8 cellular contexts compared by ENCODE assay signal in genomic region chr5:42908509-42909488, GRCh38.
DNase-seq lines count a peak whose midpoint lies in the region; ATAC-seq, FAIRE-seq and TF ChIP-seq lines count a peak whose summit lies in the region.

No MANE protein-coding gene starts in this region.

- ATAC-seq in GM19023 (IDR thresholded peaks at IDR 0.05; ENCODE audit: unreplicated experiment) (peak; percentile 92), HG03280 (IDR thresholded peaks at IDR 0.05; ENCODE audit: unreplicated experiment) (peak; percentile 95)

- no peaks in the 10 kb centered on the region for H3K4me1 ChIP-seq in keratinocyte (ENCODE audit: control insufficient read depth, extremely low read depth, insufficient read depth, low read length)

- no peaks in the 10 kb centered on the region for H4K20me1 ChIP-seq in keratinocyte (ENCODE audit: control insufficient read depth, extremely low read depth, insufficient read depth, low read length)

- H3K9me1 ChIP-seq in keratinocyte (ENCODE audit: control insufficient read depth, extremely low read depth, insufficient read depth, low read length) = no peaks in the 10 kb centered on the region

- dilution Hi-C loops in keratinocyte (cut with MboI; ENCODE audit: extremely low pct_ligation_motif_present, low sequenced_read_pairs) = no loop called here

- no peak overlapping the region for H3K27ac ChIP-seq in keratinocyte (ENCODE audit: control insufficient read depth, insufficient read depth, low read length)

- H3K4me2 ChIP-seq in keratinocyte (ENCODE audit: control insufficient read depth, extremely low read depth, insufficient read depth, low read depth, low read length) = peak overlapping the region; percentile 93

- no peaks in the 10 kb centered on the region for H3K9me3 ChIP-seq in keratinocyte (ENCODE audit: control insufficient read depth, low read depth, low read length)

- H3K36me3 ChIP-seq in keratinocyte (ENCODE audit: control insufficient read depth in 2 of 2, extremely low read depth in 1 of 2, insufficient read depth in 2 of 2, low read length in 2 of 2) = no peaks in the 10 kb centered on the region

- peaks cover 4% of the 10 kb centered on the region for H3K27me3 ChIP-seq in keratinocyte (ENCODE audit: control insufficient read depth, extremely low read depth, insufficient read depth, low read length)

- DNase-seq in AG09319 (ENCODE audit: extremely low read depth, low read depth) (peak; percentile 69), NCI-H226 (peak; percentile 70), cerebellar cortex (ENCODE audit: low spot score) (peak; percentile 84), keratinocyte (ENCODE audit: low read depth, low spot score) (peak; percentile 36)
- DNase-seq in activated CD4-positive, CD25-positive, alpha-beta regulatory T cell treated with anti-CD3 and anti-CD28 coated beads, Interleukin-2, amount 50 U/mL, for 16 hours (ENCODE audit: low read depth, low spot score) = peak; percentile 80
- peak; percentile 81 to 83 (median 82) for DNase-seq in stimulated activated CD4-positive, alpha-beta T cell treated with anti-CD3 and anti-CD28 coated beads, Interleukin-12 subunit alpha, Interleukin-12 subunit beta, amount 100 ng/mL, for 48 hours (ENCODE audit: low read depth in 2 of 3, low spot score in 1 of 3)

- FAIRE-seq in keratinocyte (lab: Jason Lieb, UNC) = peak; percentile 93

- peak overlapping the region; percentile 20 for H3K9ac ChIP-seq in keratinocyte (ENCODE audit: control insufficient read depth, extremely low read depth, insufficient read depth, low read length)

- TF ChIP-seq CTCF in AG09319 (IDR thresholded peaks at IDR 0.05; ENCODE audit: low read depth, low read length) (peak; percentile 91), keratinocyte (optimal IDR thresholded peaks at IDR 0.05 in 1 of 3, IDR thresholded peaks at IDR 0.05 in 1 of 3, conservative IDR thresholded peaks at IDR 0.05 in 1 of 3; ENCODE audit: extremely low read depth in 1 of 3, insufficient read depth in 2 of 3, low read length in 3 of 3) (peak; percentile 85 to 90 (median 87))

- no peaks in the 10 kb centered on the region for H3K79me2 ChIP-seq in keratinocyte (ENCODE audit: control insufficient read depth, insufficient read depth, low read length)

- peak overlapping the region; percentile 32 to 77 (median 73) for H3K4me3 ChIP-seq in keratinocyte (ENCODE audit: control insufficient read depth in 2 of 3, extremely low read depth in 1 of 3, insufficient read depth in 2 of 3, low read depth in 1 of 3, low read length in 3 of 3)

- peak overlapping the region; percentile 96 for H2AFZ ChIP-seq in keratinocyte (ENCODE audit: control insufficient read depth, low read length)
